In the genomic region with DNA sequence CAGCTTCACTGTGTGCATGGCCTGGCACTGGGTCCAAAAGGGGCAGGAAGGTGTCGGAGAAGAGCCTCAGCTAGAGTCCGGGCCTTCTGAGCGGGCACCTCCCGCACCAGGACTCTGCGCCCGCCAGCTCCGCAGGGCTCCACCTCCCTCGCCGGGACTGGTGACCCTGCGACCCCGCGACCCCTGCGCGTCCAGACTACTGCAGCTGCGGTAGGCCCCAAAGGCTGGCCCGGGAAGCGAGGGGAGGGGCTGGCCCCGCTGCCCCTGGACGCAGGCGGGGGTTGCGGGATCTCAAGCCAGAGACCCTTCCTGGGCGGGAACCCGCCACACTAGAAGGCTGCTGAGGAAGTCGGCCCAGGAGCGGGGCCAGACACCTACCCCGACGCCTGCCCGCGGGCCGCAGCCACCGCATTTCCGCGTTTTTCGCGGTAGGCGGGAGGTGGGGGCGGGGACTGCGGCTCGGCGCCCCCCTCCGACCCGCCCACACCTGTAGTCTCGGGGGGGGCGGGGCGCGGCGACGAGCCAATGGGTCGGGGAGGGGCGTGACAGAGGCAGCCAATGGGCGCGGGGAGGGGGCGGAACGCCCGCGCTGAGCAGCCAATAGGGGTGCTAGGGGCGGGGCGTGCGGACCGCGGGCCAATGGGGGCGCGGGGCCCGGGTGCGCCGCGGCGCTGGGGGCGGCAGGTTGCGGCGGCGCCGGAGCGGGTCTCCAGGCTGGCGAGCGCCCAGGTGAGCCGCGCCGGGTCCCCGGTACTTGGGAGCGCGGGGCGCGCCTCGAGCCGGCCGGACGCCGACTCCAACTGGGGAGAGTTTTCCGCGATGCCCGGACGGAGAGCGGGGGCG, we compare ENCODE assay signal across 8 cellular contexts. TPM values are rescaled to one million over a fixed set of nuclear protein-coding genes. Genes with fewer than 3 reads are reported as not detected.
DNase-seq lines count a peak whose midpoint lies in the region; ATAC-seq and TF ChIP-seq lines count a peak whose summit lies in the region.

A gene with protein sequence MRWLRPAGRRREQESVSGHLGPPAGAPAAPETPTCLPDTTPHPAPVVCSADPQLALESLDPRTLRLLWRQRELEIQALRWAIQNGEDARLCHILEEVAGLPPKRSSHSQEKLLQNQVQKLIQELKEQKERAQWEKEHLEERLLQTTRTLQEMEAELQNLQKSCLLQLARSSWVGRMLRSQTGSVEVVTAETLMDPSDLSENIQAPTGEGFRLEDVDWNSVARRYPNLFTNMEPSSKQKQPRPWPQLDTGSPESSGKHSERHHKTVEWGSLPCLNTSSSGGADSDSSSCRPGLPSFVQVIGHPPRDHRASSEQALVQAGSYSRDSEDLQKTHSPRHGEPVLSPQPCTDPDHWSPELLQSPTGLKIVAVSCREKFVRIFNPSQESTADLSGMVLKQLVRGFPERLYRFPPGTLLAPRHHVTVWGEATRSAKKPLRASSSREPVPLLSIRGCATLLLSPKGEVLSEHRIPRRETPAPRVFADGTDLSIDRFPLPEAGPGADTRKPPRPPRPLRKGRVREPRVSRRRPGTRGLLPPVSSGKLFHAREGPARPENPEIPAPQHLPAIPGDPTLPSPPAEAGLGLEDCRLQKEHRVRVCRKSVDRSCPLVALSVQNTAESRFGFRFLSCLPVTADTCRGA (minus strand): TSS at position 434 of the 843 bp plus-strand sequence. CDS start 22 bp downstream, at position 412.
Gene RASSF7 (plus strand): TSS at position 666 of the 843 bp plus-strand sequence. CDS start 799 bp downstream, outside the sequence.

- 1 to 2% methylated on average over 74 to 95 of the region's 95 CpGs for WGBS in lung, 2 donors

- CTCF ChIA-PET in BJ (lab: Yijun Ruan, JAX), result interaction anchor here (1.3 kb wide), 1 partner anchor 163 kb away, joined by 5 read pairs; no protein-coding TSS in a partner anchor

- peaks cover 8% of the 10 kb centered on the region for H3K36me3 ChIP-seq in BJ (ENCODE audit: control insufficient read depth, insufficient read depth, low read length)
- H3K36me3 ChIP-seq in lung (ENCODE audit: control insufficient read depth in 2 of 2, insufficient read depth in 2 of 2, low read length in 2 of 2), result peaks cover 0 to 13% of the 10 kb centered on the region in 2 donors

- H3K9me3 ChIP-seq in lung (ENCODE audit: control insufficient read depth in 2 of 2, insufficient read depth in 1 of 2, low read length in 1 of 2), result no peaks in the 10 kb centered on the region

- peak within 1 kb of the TSS; percentile 67 for H3K4me3 ChIP-seq in BJ (ENCODE audit: low read depth, low read length)
- H3K4me3 ChIP-seq in lung, result peak within 1 kb of the TSS; percentile 71

- TF ChIP-seq CTCF in BJ (IDR thresholded peaks at IDR 0.05; ENCODE audit: insufficient read depth, low read depth, low read length) (no peak), lung (IDR thresholded peaks at IDR 0.05; ENCODE audit: control extremely low read depth, extremely low read depth) (no peak)

- peaks cover 0 to 4% of the 10 kb centered on the region in 2 donors for H3K4me1 ChIP-seq in lung (ENCODE audit: control insufficient read depth in 2 of 2, insufficient read depth in 2 of 2, low read length in 2 of 2)

- peak within 1 kb of the TSS; percentile 42 to 90 for H3K27ac ChIP-seq in lung (ENCODE audit: low read depth in 1 of 2, low read length in 1 of 2)

- ATAC-seq in HG03457 (IDR thresholded peaks at IDR 0.05; ENCODE audit: unreplicated experiment), result peak; percentile 40
- ATAC-seq in lung (ENCODE audit: insufficient read depth, low FRiP score), result peak; percentile 90

- DNase-seq in BJ (ENCODE audit: low read depth) (no peak), GM19240 (ENCODE audit: insufficient read length, low spot score) (peak; percentile 98), NCI-H748 (lab: John Stamatoyannopoulos, UW; ENCODE audit: unreplicated experiment) (peak; percentile 93), ecto neural progenitor cell (ENCODE audit: low spot score) (peak; percentile 97), lung (ENCODE audit: low spot score) (peak; percentile 91)
- peak; percentile 97 for DNase-seq in activated CD4-positive, alpha-beta T cell treated with anti-CD3 and anti-CD28 coated beads, Interleukin-2, amount 50 U/mL, for 48 hours
- peak; percentile 94 to 98 (median 96) for DNase-seq in stimulated activated CD4-positive, alpha-beta T cell treated with anti-CD3 and anti-CD28 coated beads, TNF-alpha, amount 100 ng/mL, for 1 hour (ENCODE audit: low read depth in 3 of 3, low spot score in 1 of 3)

- H3K27me3 ChIP-seq in BJ (ENCODE audit: control insufficient read depth, insufficient read depth, low read length) (peaks cover 13% of the 10 kb centered on the region), lung (ENCODE audit: control insufficient read depth, insufficient read depth) (no peaks in the 10 kb centered on the region)

- POLR2A ChIA-PET in BJ (lab: Charles Lee), result no interaction called here

RNA-seq across cellular contexts. Expression of the first gene that starts in this region (rescaled TPM):
- polyA plus RNA-seq in BJ (2011; rRNA removed) (1.6 and 2.5 TPM in 2 replicates), lung (1 to 10 TPM; 2.3 to 4.6 TPM)
- polyA minus RNA-seq in BJ (2011; rRNA and poly(A)+ RNA removed), result 0.66 and 0.77 TPM in 2 replicates
- 1 to 10 TPM; 3.0 to 9.7 TPM for total RNA-seq in lung

RNA-seq across cellular contexts. Expression of gene RASSF7, which starts in this region (rescaled TPM):
- 17.3 and 25.1 TPM in 2 replicates for polyA plus RNA-seq in BJ (2011; rRNA removed)
- 4.0 and 6.5 TPM in 2 replicates for polyA minus RNA-seq in BJ (2011; rRNA and poly(A)+ RNA removed)
- total RNA-seq in lung, result 10 to 100 TPM; 53.5 to 79.4 TPM
- 100 to 1,000 TPM in 1 of 2 donors, 10 to 100 TPM in 1; 47.9 to 153 TPM for polyA plus RNA-seq in lung
